ENCODE assay signal across 21 cellular contexts in genomic region chr17:4477286-4477791, GRCh38. TPM values are rescaled to one million over a fixed set of nuclear protein-coding genes. Genes with fewer than 3 reads are reported as not detected.
A peak's percentile ranks its signal among the peaks of the same experiment; 100 is the strongest.
DNase-seq lines count a peak whose midpoint lies in the region; ATAC-seq, FAIRE-seq and TF ChIP-seq lines count a peak whose summit lies in the region.
"Had no signal": no experiment of that assay in that cellular context is flagged by ENCODE, and none has a peak within 500 bp of the region (broad histone marks: within the 10 kb centered on the region; RNA-seq: fewer than 3 reads in every experiment).

No MANE protein-coding gene starts in this region.

- in situ Hi-C loops in GM23248 (cut with MboI) = no loop called here

- no peaks in the 10 kb centered on the region for H3K36me3 ChIP-seq in GM23248 (ENCODE audit: low read depth)
- H3K36me3 ChIP-seq in OCI-LY3 (replicated peaks; ENCODE audit: low read depth, low read length) = no peaks in the 10 kb centered on the region
- H3K36me3 ChIP-seq in trophoblast cell (ENCODE audit: control insufficient read depth in 1 of 2, insufficient read depth in 2 of 2, low read length in 2 of 2) = no peaks in the 10 kb centered on the region
- H3K36me3 ChIP-seq: ascending aorta, esophagus squamous epithelium, upper lobe of left lung had no signal

- peak; percentile 34 for DNase-seq in GM23248
- DNase-seq in trophoblast cell = no peak
- no peak for DNase-seq in OCI-M1 (lab: John Stamatoyannopoulos, UW)
- no peak for DNase-seq in HTR-8/SVneo (ENCODE audit: insufficient read length, low spot score)
- no peak for DNase-seq in DMS53 treated with DMSO at 0.1 percent for 48 hours (lab: John Stamatoyannopoulos, UW; ENCODE audit: unreplicated experiment)
- DNase-seq: activated effector memory CD4-positive, alpha-beta T cell treated with Interleukin-2 at 50 U/mL for 16 hours; C1 segment of cervical spinal cord; DND-41; esophagus squamous epithelium; mesendoderm; NCI-H2107; NCI-H526 treated with DMSO at 0.1 percent for 48 hours; upper lobe of left lung had no signal

- H3K9me3 ChIP-seq in GM23248 (ENCODE audit: low read depth) = no peaks in the 10 kb centered on the region
- no peaks in the 10 kb centered on the region for H3K9me3 ChIP-seq in OCI-LY3 (ENCODE audit: insufficient read depth, low read length)
- peaks cover 4% of the 10 kb centered on the region for H3K9me3 ChIP-seq in trophoblast cell (ENCODE audit: insufficient read depth, low read depth, low read length)
- H3K9me3 ChIP-seq: ascending aorta, esophagus squamous epithelium, neutrophil, upper lobe of left lung had no signal

- no peak overlapping the region for H4K12ac ChIP-seq in trophoblast cell (ENCODE audit: low read depth, low read length)

- H3K18ac ChIP-seq in trophoblast cell (ENCODE audit: low read length) = peak overlapping the region; percentile 91

- peak overlapping the region; percentile 84 for H3K4ac ChIP-seq in trophoblast cell (ENCODE audit: low read depth, low read length)

- H3K4me2 ChIP-seq in GM23248 (ENCODE audit: unreplicated experiment) = no peak overlapping the region
- H3K4me2 ChIP-seq in OCI-LY3 (ENCODE audit: low read length) = peak overlapping the region; percentile 9; the same call in 1 of the 2 replicates
- no peak overlapping the region for H3K4me2 ChIP-seq in trophoblast cell (ENCODE audit: low read length)

- peak overlapping the region; percentile 93 for H2BK5ac ChIP-seq in trophoblast cell (ENCODE audit: low read depth, low read length, poor library complexity)

- peak overlapping the region; percentile 80 for H4K8ac ChIP-seq in trophoblast cell (ENCODE audit: low read depth, low read length)

- H3K9ac ChIP-seq in GM23248 = no peak overlapping the region
- no peak overlapping the region for H3K9ac ChIP-seq in OCI-LY3 (ENCODE audit: low read length)
- no peak overlapping the region for H3K9ac ChIP-seq in trophoblast cell (ENCODE audit: low read length)

- no peak for FAIRE-seq in HTR-8/SVneo (lab: Jason Lieb, UNC)
- FAIRE-seq: islet of Langerhans, RCC 7860 had no signal

- ATAC-seq in esophagus mucosa (peak; percentile 34), GM18868 (IDR thresholded peaks at IDR 0.05; ENCODE audit: unreplicated experiment) (no peak)

- no peak for TF ChIP-seq CTCF in OCI-LY3 (IDR thresholded peaks at IDR 0.05; ENCODE audit: low read depth, low read length)

- WGBS in GM23248 (ENCODE audit: low coverage in 1 of 2, low lambda C conversion rate in 2 of 2, missing lambda C conversion rate in 2 of 2), 2 experiments = 39 to 56% methylated on average over 5 to 10 of the region's 10 CpGs
- WGBS in trophoblast cell (ENCODE audit: extremely low coverage, insufficient coverage, insufficient read length) = no CpG with 5 or more reads among the region's 10 CpGs

- no peak overlapping the region for H3K27ac ChIP-seq in GM23248
- H3K27ac ChIP-seq in OCI-LY3 (ENCODE audit: low read length) = no peak overlapping the region
- H3K27ac ChIP-seq in trophoblast cell (ENCODE audit: low read depth, low read length) = peak overlapping the region; percentile 99
- H3K27ac ChIP-seq: ascending aorta, neutrophil had no signal

- H4K20me1 ChIP-seq in GM23248 (ENCODE audit: insufficient read depth) (no peaks in the 10 kb centered on the region), OCI-LY3 (ENCODE audit: insufficient read depth, low read length) (no peaks in the 10 kb centered on the region)

- H3K27me3 ChIP-seq in GM23248 (replicated peaks; ENCODE audit: insufficient read depth) = peaks cover 10% of the 10 kb centered on the region
- no peaks in the 10 kb centered on the region for H3K27me3 ChIP-seq in OCI-LY3 (ENCODE audit: low read depth, low read length)
- H3K27me3 ChIP-seq in trophoblast cell (ENCODE audit: insufficient read depth, low read length) = no peaks in the 10 kb centered on the region
- H3K27me3 ChIP-seq: ascending aorta, neutrophil, upper lobe of left lung had no signal

- H3K14ac ChIP-seq in trophoblast cell (ENCODE audit: low read length) = peak overlapping the region; percentile 93

- peak overlapping the region; percentile 98 for H2BK120ac ChIP-seq in trophoblast cell (ENCODE audit: insufficient read depth, low read length, poor library complexity)

- H3K23ac ChIP-seq in trophoblast cell (ENCODE audit: low read length) = no peak overlapping the region

- peak overlapping the region; percentile 99 for H2BK12ac ChIP-seq in trophoblast cell (ENCODE audit: low read length)

- H3F3A ChIP-seq in GM23248 (ENCODE audit: insufficient read depth) = no peaks in the 10 kb centered on the region

- H3K79me2 ChIP-seq in GM23248 (ENCODE audit: insufficient read depth) (no peaks in the 10 kb centered on the region), OCI-LY3 (ENCODE audit: low read length) (no peaks in the 10 kb centered on the region), trophoblast cell (ENCODE audit: control insufficient read depth, insufficient read depth, low read length, poor library complexity) (peaks cover 26% of the 10 kb centered on the region)

- H2AFZ ChIP-seq in GM23248 (no peak overlapping the region), OCI-LY3 (ENCODE audit: low read depth, low read length) (no peak overlapping the region), trophoblast cell (ENCODE audit: insufficient read depth, low read length, poor library complexity) (peak overlapping the region; percentile 47)

- H3K9me2 ChIP-seq in GM23248 (ENCODE audit: insufficient read depth) = no peaks in the 10 kb centered on the region

- peak overlapping the region; percentile 92 for H2AK5ac ChIP-seq in trophoblast cell (ENCODE audit: low read length)

- no peak overlapping the region for H3K4me3 ChIP-seq in GM23248
- H3K4me3 ChIP-seq in OCI-LY3 (ENCODE audit: low read length) = no peak overlapping the region
- H3K4me3 ChIP-seq in trophoblast cell (ENCODE audit: low read depth, low read length) = no peak overlapping the region
- H3K4me3 ChIP-seq: ascending aorta, skin epidermis, upper lobe of left lung had no signal

- peaks cover 76% of the 10 kb centered on the region for H3K79me1 ChIP-seq in trophoblast cell (ENCODE audit: low read length)

- H3K4me1 ChIP-seq in GM23248 (ENCODE audit: insufficient read depth) (no peaks in the 10 kb centered on the region), OCI-LY3 (ENCODE audit: low read length) (peaks cover 19% of the 10 kb centered on the region), trophoblast cell (ENCODE audit: control insufficient read depth in 1 of 2, insufficient read depth in 2 of 2, low read length in 2 of 2) (peaks cover 53 to 59% of the 10 kb centered on the region in 2 experiments)
- H3K4me1 ChIP-seq: ascending aorta had no signal

- peak overlapping the region; percentile 98 for H4K91ac ChIP-seq in trophoblast cell (ENCODE audit: low read depth, low read length)

RNA-seq across cellular contexts. Expression of gene SPNS2, which starts 21.3 kb away (rescaled TPM):
- not detected in 2 replicates for total RNA-seq in GM23248 (2014; rRNA removed; shearing (Covaris generic))
- 0.29 TPM in 1 of 2 replicates, not detected in the other for polyA plus RNA-seq in GM23248 (2016; fragmentation: Nextera tagmentation; extraction: Ambion mirVana)
- 33.9 TPM for total RNA-seq in esophagus mucosa
- polyA plus RNA-seq in trophoblast cell (2013) = 153 and 164 TPM in 2 replicates

RNA-seq across cellular contexts. Expression of gene SPNS3, which starts 43.6 kb away (rescaled TPM):
- total RNA-seq in GM23248 (2014; rRNA removed; shearing (Covaris generic)) = not detected in 2 replicates
- polyA plus RNA-seq in GM23248 (2016; fragmentation: Nextera tagmentation; extraction: Ambion mirVana) = not detected in 2 replicates
- total RNA-seq in esophagus mucosa = 0.48 TPM
- 2.2 TPM in 2 replicates for polyA plus RNA-seq in trophoblast cell (2013)
- total RNA-seq: ascending aorta had no signal

Comparison
In these comparisons a context has a peak if more than half of its experiments do, and no peak if none do; other contexts are left out.
1. RNA of gene SPNS2, which starts 21.3 kb away (total RNA-seq): 33.9 TPM in esophagus mucosa (single experiment); not detected in GM23248; every median in the first group is over 10 times any median in the second.